Comparison of ENCODE assay signal across 8 cellular contexts in genomic region chr9:136799854-136800657, GRCh38. TPM values are rescaled to one million over a fixed set of nuclear protein-coding genes. Genes with fewer than 3 reads are reported as not detected.
A peak's percentile ranks its signal among the peaks of the same experiment; 100 is the strongest.
DNase-seq lines count a peak whose midpoint lies in the region; ATAC-seq and TF ChIP-seq lines count a peak whose summit lies in the region.

No MANE protein-coding gene starts in this region.

- peak overlapping the region; percentile 70 for H3K27ac ChIP-seq in HUES48 (ENCODE audit: low read depth, low read length)
- H3K27ac ChIP-seq in endodermal cell (ENCODE audit: low read depth, low read length): no peak overlapping the region

- H3K36me3 Mint-ChIP-seq in endodermal cell (ENCODE audit: low read depth): peaks cover 14% of the 10 kb centered on the region

- no peaks in the 10 kb centered on the region for H3K36me3 ChIP-seq in HUES48 (ENCODE audit: control insufficient read depth, insufficient read depth, low read length)
- peaks cover 17% of the 10 kb centered on the region for H3K36me3 ChIP-seq in NT2/D1 (ENCODE audit: insufficient read depth, insufficient read length, low read length)
- H3K36me3 ChIP-seq in endodermal cell (ENCODE audit: control insufficient read depth, insufficient read depth, low read length): no peaks in the 10 kb centered on the region
- no peaks in the 10 kb centered on the region for H3K36me3 ChIP-seq in mucosa of descending colon (ENCODE audit: low read depth)

- 0 to 1% methylated on average over 35 to 63 of the region's 63 CpGs for WGBS in endodermal cell (ENCODE audit: insufficient coverage in 1 of 2, insufficient read length in 1 of 2), 2 experiments

- H3K9me3 ChIP-seq in HUES48 (ENCODE audit: control insufficient read depth, insufficient read depth, low read length): no peaks in the 10 kb centered on the region
- H3K9me3 ChIP-seq in NT2/D1 (ENCODE audit: insufficient read depth, low read length): no peaks in the 10 kb centered on the region
- no peaks in the 10 kb centered on the region for H3K9me3 ChIP-seq in endodermal cell (ENCODE audit: control insufficient read depth, low read length)
- H3K9me3 ChIP-seq in mucosa of descending colon: no peaks in the 10 kb centered on the region

- peak overlapping the region; percentile 96 for H3K27ac Mint-ChIP-seq in endodermal cell

- H3K4me1 ChIP-seq in HUES48 (ENCODE audit: control insufficient read depth, insufficient read depth, low read length): peaks cover 3% of the 10 kb centered on the region; the same call in 1 of the 2 replicates
- H3K4me1 ChIP-seq in NT2/D1 (ENCODE audit: insufficient read depth, insufficient read length): peaks cover 20% of the 10 kb centered on the region
- H3K4me1 ChIP-seq in endodermal cell (ENCODE audit: control insufficient read depth, insufficient read depth, low read length): peaks cover 10% of the 10 kb centered on the region
- H3K4me1 ChIP-seq in mucosa of descending colon (ENCODE audit: low read depth): peaks cover 35% of the 10 kb centered on the region

- peaks cover 24% of the 10 kb centered on the region for H3K27me3 Mint-ChIP-seq in endodermal cell (ENCODE audit: insufficient read depth)

- TF ChIP-seq CTCF in endodermal cell (conservative IDR thresholded peaks at IDR 0.05) (no peak), mucosa of descending colon (IDR thresholded peaks at IDR 0.05) (no peak)

- peak overlapping the region; percentile 84 for H3K4me3 ChIP-seq in HUES48 (ENCODE audit: low read depth, low read length)
- H3K4me3 ChIP-seq in NT2/D1 (ENCODE audit: insufficient read length, low read depth): peak overlapping the region; percentile 48
- H3K4me3 ChIP-seq in endodermal cell (ENCODE audit: low read length): peak overlapping the region; percentile 85
- peak overlapping the region; percentile 14 for H3K4me3 ChIP-seq in mucosa of descending colon

- H3K4me1 Mint-ChIP-seq in endodermal cell: peaks cover 18% of the 10 kb centered on the region

- H3K9me3 Mint-ChIP-seq in endodermal cell: no peaks in the 10 kb centered on the region

- H3K9ac ChIP-seq in HUES48 (ENCODE audit: low read depth, low read length): no peak overlapping the region; the same call in 1 of the 2 replicates
- peak overlapping the region; percentile 76 for H3K9ac ChIP-seq in NT2/D1 (ENCODE audit: insufficient read length, low read depth)
- H3K9ac ChIP-seq in endodermal cell (ENCODE audit: extremely low read depth, low read length, poor library complexity, severe bottlenecking): peak overlapping the region; percentile 41

- DNase-seq in ELF-1 (ENCODE audit: low read depth, low spot score): peak; percentile 86
- peak; percentile 88 for DNase-seq in NT2/D1 (ENCODE audit: low read depth, low spot score)
- peak; percentile 82 for DNase-seq in activated CD8-positive, alpha-beta memory T cell treated with anti-CD3 and anti-CD28 coated beads, Interleukin-2, amount 50 U/mL, for 1 hour (ENCODE audit: extremely low read depth)
- DNase-seq in endodermal cell: peak; percentile 98
- peak; percentile 95 to 98 (median 96) for DNase-seq in mucosa of descending colon
- DNase-seq in stimulated activated CD8-positive, alpha-beta memory T cell treated with anti-CD3 and anti-CD28 coated beads, Interleukin-2, amount 100 ng/mL, for 48 hours (ENCODE audit: low read depth in 2 of 2): peak; percentile 89 to 94

- H3K27me3 ChIP-seq in HUES48 (ENCODE audit: control insufficient read depth, insufficient read depth, low read length): peaks cover 21% of the 10 kb centered on the region
- peaks cover 21% of the 10 kb centered on the region for H3K27me3 ChIP-seq in NT2/D1 (ENCODE audit: insufficient read depth, insufficient read length)
- no peaks in the 10 kb centered on the region for H3K27me3 ChIP-seq in endodermal cell (ENCODE audit: control insufficient read depth, insufficient read depth, low read length, poor library complexity, severe bottlenecking)

- peak; percentile 81 for ATAC-seq in mucosa of descending colon
- ATAC-seq in GM21576 (IDR thresholded peaks at IDR 0.05; ENCODE audit: unreplicated experiment): no peak

- intact Hi-C loops in mucosa of descending colon (cut with DNase I, micrococcal nuclease): no loop called here

- peak overlapping the region; percentile 82 for H3K4me3 Mint-ChIP-seq in endodermal cell

RNA-seq across cellular contexts. Expression of gene CCDC183, which starts 3.9 kb away (rescaled TPM):
- total RNA-seq in endodermal cell (10 to 100 TPM; 10.9 to 13.4 TPM), mucosa of descending colon (10 to 100 TPM in 1 of 3 donors, 1 to 10 TPM in 2; 4.0 to 38.0 (median 7.0) TPM)
- 4.6 TPM for polyA plus RNA-seq in endodermal cell (2013, experiment 1 of 2)
- 5.1 TPM for polyA plus RNA-seq in endodermal cell (2013, experiment 2 of 2)

RNA-seq across cellular contexts. Expression of gene RABL6, which starts 7.7 kb away (rescaled TPM):
- total RNA-seq in endodermal cell: 100 to 1,000 TPM; 159 to 206 TPM
- 128 TPM for polyA plus RNA-seq in endodermal cell (2013, experiment 1 of 2)
- 116 TPM for polyA plus RNA-seq in endodermal cell (2013, experiment 2 of 2)
- 100 to 1,000 TPM in 2 of 3 donors, 10 to 100 TPM in 1; 92.1 to 142 (median 112) TPM for total RNA-seq in mucosa of descending colon

RNA-seq across cellular contexts. Expression of gene TMEM141, which starts 8.9 kb away (rescaled TPM):
- total RNA-seq in endodermal cell (100 to 1,000 TPM; 215 to 339 TPM), mucosa of descending colon (100 to 1,000 TPM; 110 to 373 (median 127) TPM)
- polyA plus RNA-seq in endodermal cell (2013, experiment 1 of 2): 60.9 TPM
- 57.1 TPM for polyA plus RNA-seq in endodermal cell (2013, experiment 2 of 2)

RNA-seq across cellular contexts. Expression of gene LCN15, which starts 35.7 kb away (rescaled TPM):
- total RNA-seq in endodermal cell (1 to 10 TPM in 1 of 2 donors, under 1 TPM in 1; 0.51 to 1.2 TPM), mucosa of descending colon (10 to 100 TPM in 1 of 3 donors, 1 to 10 TPM in 2; 1.6 to 17.2 (median 3.7) TPM)
- 0.82 TPM for polyA plus RNA-seq in endodermal cell (2013, experiment 1 of 2)
- polyA plus RNA-seq in endodermal cell (2013, experiment 2 of 2): 0.95 TPM

RNA-seq across cellular contexts. Expression of gene LCN8, which starts 42.0 kb away (rescaled TPM):
- not detected for total RNA-seq in endodermal cell
- not detected for polyA plus RNA-seq in endodermal cell (2013, experiment 1 of 2)
- polyA plus RNA-seq in endodermal cell (2013, experiment 2 of 2): not detected
- not detected for total RNA-seq in mucosa of descending colon

Comparison
In these comparisons a context has a peak if more than half of its experiments do, and no peak if none do; other contexts are left out.
1. H3K4me3 ChIP-seq: peak in every context shown above with its lines; median percentile 85 in endodermal cell; 84 in HUES48; 48 in NT2/D1; 14 in mucosa of descending colon.